In genomic region chr1:109400035-109400655, GRCh38 we compare ENCODE assay signal across 21 cellular contexts.
"Had no signal": no experiment of that assay in that cellular context is flagged by ENCODE, and none has a peak within 500 bp of the region (broad histone marks: within the 10 kb centered on the region; RNA-seq: fewer than 3 reads in every experiment).

No MANE protein-coding gene starts in this region.

- H3K4me3 Mint-ChIP-seq: activated CD4-positive, alpha-beta T cell treated with anti-CD3 and anti-CD28 coated beads for 36 hours; activated T-cell treated with anti-CD3 and anti-CD28 coated beads, Interleukin-2, amount 50 U/mL, for 72 hours; dendritic cell treated with granulocyte-macrophage colony-stimulating factor and Interleukin-4, amounts not matched to agents 40 ng/mL and 50 ng/mL, for 4 days; stimulated activated naive B cell treated with anti-CD40 and anti-IgM and Interleukin-4, amounts not matched to agents 10 μg/mL and 1 μg/mL and 100 μg/mL, for 72 hours had no signal

- H3K9me3 Mint-ChIP-seq: activated naive CD4-positive, alpha-beta T cell treated with anti-CD3 and anti-CD28 coated beads, Interleukin-2, amount 50 U/mL, for 72 hours; activated T-cell treated with anti-CD3 and anti-CD28 coated beads, Interleukin-2, amount 50 U/mL, for 72 hours; dendritic cell treated with granulocyte-macrophage colony-stimulating factor and Interleukin-4, amounts not matched to agents 40 ng/mL and 50 ng/mL, for 4 days; stimulated activated naive B cell treated with anti-CD40 and anti-IgM and Interleukin-4, amounts not matched to agents 10 μg/mL and 1 μg/mL and 100 μg/mL, for 72 hours had no signal

- H3K27me3 ChIP-seq: esophagus muscularis mucosa, ovary, stomach, testis, transverse colon had no signal

- DNase-seq: activated CD4-positive, alpha-beta T cell treated with anti-CD3 and anti-CD28 coated beads for 36 hours; activated CD4-positive, alpha-beta T cell treated with anti-CD3 and anti-CD28 coated beads, Interleukin-2, amount 50 U/mL, for 4 hours; activated CD4-positive, CD25-positive, alpha-beta regulatory T cell; activated naive CD4-positive, alpha-beta T cell; left ventricle myocardium inferior; ovary; stimulated activated CD4-positive, alpha-beta T cell treated with anti-CD3 and anti-CD28 coated beads, Interleukin-15, amount 100 ng/mL, for 24 hours; stimulated activated CD4-positive, alpha-beta T cell treated with anti-CD3 and anti-CD28 coated beads, Interleukin-2, amount 100 ng/mL, for 24 hours; stimulated activated naive B cell treated with anti-CD40 and anti-IgM and Interleukin-4, amounts not matched to agents 10 μg/mL and 1 μg/mL and 100 μg/mL, for 72 hours; stomach; transverse colon had no signal

- H3K27ac ChIP-seq: foreskin keratinocyte, heart right ventricle, left ventricle myocardium inferior, ovary, stomach, transverse colon had no signal

- H3K27ac Mint-ChIP-seq: activated CD4-positive, alpha-beta T cell treated with anti-CD3 and anti-CD28 coated beads for 36 hours; activated naive CD4-positive, alpha-beta T cell treated with anti-CD3 and anti-CD28 coated beads, Interleukin-2, amount 50 U/mL, for 72 hours; activated T-cell treated with anti-CD3 and anti-CD28 coated beads, Interleukin-2, amount 50 U/mL, for 72 hours; dendritic cell treated with granulocyte-macrophage colony-stimulating factor and Interleukin-4, amounts not matched to agents 40 ng/mL and 50 ng/mL, for 4 days; naive B cell; stimulated activated naive B cell treated with anti-CD40 and anti-IgM and Interleukin-4, amounts not matched to agents 10 μg/mL and 1 μg/mL and 100 μg/mL, for 72 hours had no signal

- H3K4me2 ChIP-seq: smooth muscle cell had no signal

- ATAC-seq: activated CD4-positive, alpha-beta T cell treated with anti-CD3 and anti-CD28 coated beads for 36 hours; activated naive CD4-positive, alpha-beta T cell treated with anti-CD3 and anti-CD28 coated beads, Interleukin-2, amount 50 U/mL, for 72 hours; activated T-cell treated with anti-CD3 and anti-CD28 coated beads, Interleukin-2, amount 50 U/mL, for 72 hours had no signal

- H3K9me3 ChIP-seq: esophagus muscularis mucosa, heart right ventricle, left ventricle myocardium inferior, ovary, prostate gland, stomach, testis, transverse colon had no signal
